1 cellular context compared by ENCODE assay signal in genomic region chr11:110349109-110349996, GRCh38.
TF ChIP-seq lines count a peak whose summit lies in the region.

No MANE protein-coding gene starts in this region.

TF ChIP-seq in GM23338, 12 proteins besides CTCF, POLR2A, EP300 and RAD21 (continued from another document):
- TF ChIP-seq ZNF462 (CRISPR knock-in tag; IDR thresholded peaks at IDR 0.05) (no peak), CREB1 (CRISPR knock-in tag; IDR thresholded peaks at IDR 0.05; ENCODE audit: low read depth) (no peak), STAT1 (IDR thresholded peaks at IDR 0.05; ENCODE audit: unreplicated experiment) (no peak)
